ENCODE assay signal across 15 cellular contexts in the genomic region with DNA sequence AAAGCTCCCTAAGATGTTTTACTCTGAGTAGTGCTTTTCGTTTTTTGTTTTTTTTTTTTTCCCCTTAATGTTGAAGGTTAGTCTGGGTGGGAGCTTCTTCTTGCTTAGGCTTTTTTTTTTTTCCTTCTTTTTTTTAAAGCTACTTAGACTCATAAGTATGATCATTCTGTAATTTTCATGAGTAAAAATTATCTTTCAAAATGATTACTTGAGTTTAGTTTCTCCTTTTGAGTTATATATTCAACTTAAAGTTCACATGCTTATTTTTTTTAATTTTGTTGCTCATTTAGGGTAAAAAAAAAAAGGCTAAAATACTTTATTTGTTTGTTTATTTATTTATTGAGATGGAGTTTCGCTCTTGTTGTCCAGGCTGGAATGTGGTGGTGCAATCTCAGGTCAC. TPM values are rescaled to one million over a fixed set of nuclear protein-coding genes. Genes with fewer than 3 reads are reported as not detected.
DNase-seq lines count a peak whose midpoint lies in the region; ATAC-seq, FAIRE-seq and TF ChIP-seq lines count a peak whose summit lies in the region.
"Had no signal": no experiment of that assay in that cellular context is flagged by ENCODE, and none has a peak within 500 bp of the region (broad histone marks: within the 10 kb centered on the region; RNA-seq: fewer than 3 reads in every experiment).

No MANE protein-coding gene starts in this region.

- H3K27me3 Mint-ChIP-seq in CD4-positive, alpha-beta T cell: no peaks in the 10 kb centered on the region
- H3K27me3 Mint-ChIP-seq in activated B cell treated with CpG ODN at 0.5 μM for 24 hours: no peaks in the 10 kb centered on the region
- H3K27me3 Mint-ChIP-seq in naive thymus-derived CD8-positive, alpha-beta T cell: no peaks in the 10 kb centered on the region

- H3K9me3 Mint-ChIP-seq in CD4-positive, alpha-beta T cell: no peaks in the 10 kb centered on the region
- H3K9me3 Mint-ChIP-seq in activated B cell treated with CpG ODN at 0.5 μM for 24 hours: no peaks in the 10 kb centered on the region
- H3K9me3 Mint-ChIP-seq in naive thymus-derived CD8-positive, alpha-beta T cell: no peaks in the 10 kb centered on the region
- H3K9me3 Mint-ChIP-seq: CD14-positive monocyte had no signal

- CTCF ChIA-PET in CD4-positive, alpha-beta T cell (lab: Charles Lee): interaction anchor here (0.7 kb wide), 1 partner anchor 39 kb away, joined by 3 read pairs; no protein-coding TSS in a partner anchor
- CTCF ChIA-PET in activated B cell treated with CpG ODN at 0.5 μM for 24 hours (lab: Charles Lee): no interaction called here

- peaks cover 46% of the 10 kb centered on the region for H3K4me1 Mint-ChIP-seq in CD4-positive, alpha-beta T cell (ENCODE audit: low read depth)
- H3K4me1 Mint-ChIP-seq in activated B cell treated with CpG ODN at 0.5 μM for 24 hours: peaks cover 37% of the 10 kb centered on the region
- peaks cover 3 to 41% (median 30%) of the 10 kb centered on the region in 4 donors for H3K4me1 Mint-ChIP-seq in naive thymus-derived CD8-positive, alpha-beta T cell

- no peaks in the 10 kb centered on the region for H3K27me3 ChIP-seq in CD4-positive, alpha-beta T cell (ENCODE audit: control insufficient read depth, insufficient read depth, low read length)
- H3K27me3 ChIP-seq in dorsolateral prefrontal cortex: no peaks in the 10 kb centered on the region
- H3K27me3 ChIP-seq: gastrocnemius medialis, right atrium auricular region, suprapubic skin had no signal

- H3K4me3 ChIP-seq in dorsolateral prefrontal cortex: peak overlapping the region in 1 of 59 donors; percentile 87
- H3K4me3 ChIP-seq: gastrocnemius medialis, lower lobe of right lung, right atrium auricular region, suprapubic skin had no signal

- peak; percentile 42 for FAIRE-seq in G401.6 (lab: Jason Lieb, UNC)
- FAIRE-seq: GM12892 had no signal

- H3K27ac Mint-ChIP-seq in CD4-positive, alpha-beta T cell: no peak overlapping the region
- H3K27ac Mint-ChIP-seq in activated B cell treated with CpG ODN at 0.5 μM for 24 hours: no peak overlapping the region
- peak overlapping the region in 3 of 10 donors; percentile 11 to 88 (median 43) for H3K27ac Mint-ChIP-seq in naive thymus-derived CD8-positive, alpha-beta T cell
- H3K27ac Mint-ChIP-seq: CD14-positive monocyte had no signal

- no peak for DNase-seq in CD4-positive, alpha-beta T cell
- no peak for DNase-seq in activated B cell treated with CpG ODN at 0.5 μM for 24 hours
- DNase-seq in naive thymus-derived CD8-positive, alpha-beta T cell: no peak
- no peak for DNase-seq in dorsolateral prefrontal cortex
- no peak for DNase-seq in central memory CD4-positive, alpha-beta T cell
- DNase-seq: gastrocnemius medialis, Kasumi-1, lower lobe of right lung, NCI-H1694 treated with DMSO at 0.1 percent for 48 hours had no signal

- POLR2A ChIA-PET in CD4-positive, alpha-beta T cell (lab: Charles Lee): interaction anchor here (1.9 kb wide), 1 partner anchor 24 kb away, joined by 7 read pairs; a partner anchor contains a TSS
- POLR2A ChIA-PET in activated B cell treated with CpG ODN at 0.5 μM for 24 hours (lab: Charles Lee): interaction anchor here (0.7 kb wide), 1 partner anchor 22 kb away, joined by 4 read pairs; no protein-coding TSS in a partner anchor
- POLR2A ChIA-PET in naive thymus-derived CD8-positive, alpha-beta T cell (lab: Charles Lee): interaction anchor here (0.7 to 1.7 kb wide), 2 partner anchors 21 to 23 kb away, joined by 3 to 10 read pairs; a partner anchor contains a TSS

- TF ChIP-seq CTCF in CD4-positive, alpha-beta T cell (IDR thresholded peaks at IDR 0.05): no peak
- TF ChIP-seq CTCF in activated B cell treated with CpG ODN at 0.5 μM for 24 hours (IDR thresholded peaks at IDR 0.05) (no peak), dorsolateral prefrontal cortex (IDR thresholded peaks at IDR 0.05 in 54 of 56, conservative IDR thresholded peaks at IDR 0.05 in 2 of 56; ENCODE audit: low read depth in 1 of 56, partially characterized antibody in 56 of 56) (no peak)

- H3K4me3 Mint-ChIP-seq in CD4-positive, alpha-beta T cell: peak overlapping the region; percentile 65
- H3K4me3 Mint-ChIP-seq in activated B cell treated with CpG ODN at 0.5 μM for 24 hours: peak overlapping the region; percentile 41
- peak overlapping the region in 9 of 10 donors; percentile 33 to 67 (median 57) for H3K4me3 Mint-ChIP-seq in naive thymus-derived CD8-positive, alpha-beta T cell
- H3K4me3 Mint-ChIP-seq: CD14-positive monocyte had no signal

- H3K36me3 Mint-ChIP-seq in CD4-positive, alpha-beta T cell (ENCODE audit: low read depth): peaks cover 5% of the 10 kb centered on the region
- peaks cover 3% of the 10 kb centered on the region for H3K36me3 Mint-ChIP-seq in activated B cell treated with CpG ODN at 0.5 μM for 24 hours (ENCODE audit: low read depth)
- H3K36me3 Mint-ChIP-seq in naive thymus-derived CD8-positive, alpha-beta T cell: peaks cover 0 to 4% (median 3%) of the 10 kb centered on the region in 3 donors

- ATAC-seq in CD4-positive, alpha-beta T cell (ENCODE audit: poor library complexity): no peak
- ATAC-seq in activated B cell treated with CpG ODN at 0.5 μM for 24 hours (ENCODE audit: low read depth) (no peak), HG03108 (IDR thresholded peaks at IDR 0.05; ENCODE audit: unreplicated experiment) (no peak)
- no peak for ATAC-seq in naive thymus-derived CD8-positive, alpha-beta T cell
- ATAC-seq: gastrocnemius medialis, lower lobe of right lung had no signal

- H3K27ac ChIP-seq in CD4-positive, alpha-beta T cell (ENCODE audit: low read depth, low read length): no peak overlapping the region
- no peak overlapping the region for H3K27ac ChIP-seq in dorsolateral prefrontal cortex
- H3K27ac ChIP-seq: lower lobe of right lung, right atrium auricular region, suprapubic skin had no signal

- intact Hi-C loops in CD4-positive, alpha-beta T cell (cut with DNase I, micrococcal nuclease): no loop called here
- intact Hi-C loops in activated B cell treated with CpG ODN at 0.5 μM for 24 hours (cut with micrococcal nuclease): loop anchor here (5.0 to 10.0 kb wide), 2 partner anchors 34 to 49 kb away; no protein-coding TSS in a partner anchor
- intact Hi-C loops in dorsolateral prefrontal cortex (cut with DNase I): loop anchor here in 1 of 2 donors (10.0 kb wide), 1 partner anchor 239 kb away; a partner anchor contains a TSS

- no peaks in the 10 kb centered on the region for H3K9me3 ChIP-seq in CD4-positive, alpha-beta T cell (ENCODE audit: control insufficient read depth, low read length)
- H3K9me3 ChIP-seq: gastrocnemius medialis, lower lobe of right lung, right atrium auricular region, suprapubic skin had no signal

RNA-seq across cellular contexts. Expression of a gene that starts 2.9 kb away (rescaled TPM):
- total RNA-seq in CD4-positive, alpha-beta T cell: 10 to 100 TPM; 29.7 to 33.2 TPM
- 24.4 and 28.5 TPM in 2 replicates for total RNA-seq in activated B cell treated with CpG ODN at 0.5 μM for 24 hours
- total RNA-seq in naive thymus-derived CD8-positive, alpha-beta T cell: 10 to 100 TPM; 31.5 to 34.7 TPM
- 1 to 10 TPM; 5.7 to 7.5 (median 6.6) TPM for polyA plus RNA-seq in naive thymus-derived CD8-positive, alpha-beta T cell
- total RNA-seq in dorsolateral prefrontal cortex: 10 to 100 TPM in 119 of 120 experiments, 1 to 10 TPM in 1; 9.9 to 34.8 (median 17.5) TPM

RNA-seq across cellular contexts. Expression of a gene that starts 23.8 kb away (rescaled TPM):
- 10 to 100 TPM; 35.3 to 35.7 TPM for total RNA-seq in CD4-positive, alpha-beta T cell
- total RNA-seq in activated B cell treated with CpG ODN at 0.5 μM for 24 hours (172 and 186 TPM in 2 replicates), dorsolateral prefrontal cortex (100 to 1,000 TPM in 109 of 120 experiments, 10 to 100 TPM in 11; 73.2 to 145 (median 114) TPM)
- total RNA-seq in naive thymus-derived CD8-positive, alpha-beta T cell: 100 to 1,000 TPM; 178 to 187 TPM
- polyA plus RNA-seq in naive thymus-derived CD8-positive, alpha-beta T cell: 100 to 1,000 TPM in 2 of 3 donors, 10 to 100 TPM in 1; 72.5 to 133 (median 110) TPM
